ENCODE assay signal across 1 cellular context in the genomic region with DNA sequence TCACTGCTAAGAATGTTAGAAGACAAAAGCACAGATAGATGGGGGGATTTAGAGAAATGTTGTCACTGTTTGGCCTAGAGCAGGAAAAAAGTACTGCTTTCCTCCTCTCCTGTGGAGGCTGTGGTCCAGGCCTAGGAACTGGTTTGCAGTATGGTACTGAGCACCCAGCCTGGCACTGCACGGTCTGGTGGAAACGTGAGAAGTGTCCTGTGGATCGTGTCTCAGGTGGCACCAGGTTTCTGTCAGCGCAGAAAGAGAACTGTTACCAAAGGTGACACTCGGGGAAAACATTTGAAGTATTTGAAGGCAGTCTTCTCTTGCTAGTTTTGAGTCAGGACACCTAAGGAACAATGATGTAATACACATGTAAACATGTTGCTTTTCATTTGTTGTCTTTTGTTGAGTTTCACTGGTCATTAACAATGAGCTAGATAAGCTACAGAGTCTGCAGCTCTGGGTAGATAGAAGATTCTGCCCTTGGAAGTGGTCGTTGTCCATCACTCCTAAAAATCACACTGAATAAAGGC.
TF ChIP-seq lines count a peak whose summit lies in the region.

No MANE protein-coding gene starts in this region.

TF ChIP-seq in SK-N-SH, 30 proteins besides CTCF, POLR2A, EP300 and RAD21:
- TF ChIP-seq NFIC (IDR thresholded peaks at IDR 0.05; ENCODE audit: borderline replicate concordance) (no peak), RCOR1 (IDR thresholded peaks at IDR 0.05; ENCODE audit: low read length) (no peak), MEF2A (IDR thresholded peaks at IDR 0.05; ENCODE audit: borderline replicate concordance, low read depth) (no peak), GATA2 (CRISPR knock-in tag; IDR thresholded peaks at IDR 0.05) (no peak), TAF1 (IDR thresholded peaks at IDR 0.05; ENCODE audit: borderline replicate concordance, low read depth, low read length) (no peak), TEAD4 (IDR thresholded peaks at IDR 0.05; ENCODE audit: borderline replicate concordance, insufficient read depth) (no peak), FOXJ3 (CRISPR knock-in tag; IDR thresholded peaks at IDR 0.05) (no peak), RFX5 (IDR thresholded peaks at IDR 0.05; ENCODE audit: low read length) (no peak), EZH2phosphoT487 (IDR thresholded peaks at IDR 0.05; ENCODE audit: borderline replicate concordance, low read depth) (no peak), JUND (IDR thresholded peaks at IDR 0.05) (no peak), GABPA (IDR thresholded peaks at IDR 0.05; ENCODE audit: low read depth) (no peak), NRF1 (IDR thresholded peaks at IDR 0.05; ENCODE audit: low read depth, low read length) (no peak)
- TF ChIP-seq, protein P1, sequence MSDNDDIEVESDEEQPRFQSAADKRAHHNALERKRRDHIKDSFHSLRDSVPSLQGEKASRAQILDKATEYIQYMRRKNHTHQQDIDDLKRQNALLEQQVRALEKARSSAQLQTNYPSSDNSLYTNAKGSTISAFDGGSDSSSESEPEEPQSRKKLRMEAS (IDR thresholded peaks at IDR 0.05; ENCODE audit: low read depth) = no peak
- TF ChIP-seq, protein P2, sequence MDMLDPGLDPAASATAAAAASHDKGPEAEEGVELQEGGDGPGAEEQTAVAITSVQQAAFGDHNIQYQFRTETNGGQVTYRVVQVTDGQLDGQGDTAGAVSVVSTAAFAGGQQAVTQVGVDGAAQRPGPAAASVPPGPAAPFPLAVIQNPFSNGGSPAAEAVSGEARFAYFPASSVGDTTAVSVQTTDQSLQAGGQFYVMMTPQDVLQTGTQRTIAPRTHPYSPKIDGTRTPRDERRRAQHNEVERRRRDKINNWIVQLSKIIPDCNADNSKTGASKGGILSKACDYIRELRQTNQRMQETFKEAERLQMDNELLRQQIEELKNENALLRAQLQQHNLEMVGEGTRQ (IDR thresholded peaks at IDR 0.05; ENCODE audit: borderline replicate concordance, low read depth, low read length) = no peak
- TF ChIP-seq, protein P3, sequence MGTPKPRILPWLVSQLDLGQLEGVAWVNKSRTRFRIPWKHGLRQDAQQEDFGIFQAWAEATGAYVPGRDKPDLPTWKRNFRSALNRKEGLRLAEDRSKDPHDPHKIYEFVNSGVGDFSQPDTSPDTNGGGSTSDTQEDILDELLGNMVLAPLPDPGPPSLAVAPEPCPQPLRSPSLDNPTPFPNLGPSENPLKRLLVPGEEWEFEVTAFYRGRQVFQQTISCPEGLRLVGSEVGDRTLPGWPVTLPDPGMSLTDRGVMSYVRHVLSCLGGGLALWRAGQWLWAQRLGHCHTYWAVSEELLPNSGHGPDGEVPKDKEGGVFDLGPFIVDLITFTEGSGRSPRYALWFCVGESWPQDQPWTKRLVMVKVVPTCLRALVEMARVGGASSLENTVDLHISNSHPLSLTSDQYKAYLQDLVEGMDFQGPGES (IDR thresholded peaks at IDR 0.05; ENCODE audit: low read depth, low read length) = no peak
- TF ChIP-seq, protein P4, sequence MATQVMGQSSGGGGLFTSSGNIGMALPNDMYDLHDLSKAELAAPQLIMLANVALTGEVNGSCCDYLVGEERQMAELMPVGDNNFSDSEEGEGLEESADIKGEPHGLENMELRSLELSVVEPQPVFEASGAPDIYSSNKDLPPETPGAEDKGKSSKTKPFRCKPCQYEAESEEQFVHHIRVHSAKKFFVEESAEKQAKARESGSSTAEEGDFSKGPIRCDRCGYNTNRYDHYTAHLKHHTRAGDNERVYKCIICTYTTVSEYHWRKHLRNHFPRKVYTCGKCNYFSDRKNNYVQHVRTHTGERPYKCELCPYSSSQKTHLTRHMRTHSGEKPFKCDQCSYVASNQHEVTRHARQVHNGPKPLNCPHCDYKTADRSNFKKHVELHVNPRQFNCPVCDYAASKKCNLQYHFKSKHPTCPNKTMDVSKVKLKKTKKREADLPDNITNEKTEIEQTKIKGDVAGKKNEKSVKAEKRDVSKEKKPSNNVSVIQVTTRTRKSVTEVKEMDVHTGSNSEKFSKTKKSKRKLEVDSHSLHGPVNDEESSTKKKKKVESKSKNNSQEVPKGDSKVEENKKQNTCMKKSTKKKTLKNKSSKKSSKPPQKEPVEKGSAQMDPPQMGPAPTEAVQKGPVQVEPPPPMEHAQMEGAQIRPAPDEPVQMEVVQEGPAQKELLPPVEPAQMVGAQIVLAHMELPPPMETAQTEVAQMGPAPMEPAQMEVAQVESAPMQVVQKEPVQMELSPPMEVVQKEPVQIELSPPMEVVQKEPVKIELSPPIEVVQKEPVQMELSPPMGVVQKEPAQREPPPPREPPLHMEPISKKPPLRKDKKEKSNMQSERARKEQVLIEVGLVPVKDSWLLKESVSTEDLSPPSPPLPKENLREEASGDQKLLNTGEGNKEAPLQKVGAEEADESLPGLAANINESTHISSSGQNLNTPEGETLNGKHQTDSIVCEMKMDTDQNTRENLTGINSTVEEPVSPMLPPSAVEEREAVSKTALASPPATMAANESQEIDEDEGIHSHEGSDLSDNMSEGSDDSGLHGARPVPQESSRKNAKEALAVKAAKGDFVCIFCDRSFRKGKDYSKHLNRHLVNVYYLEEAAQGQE (IDR thresholded peaks at IDR 0.05; ENCODE audit: low read depth, low read length) = no peak
